Comparison of ENCODE assay signal across 8 cellular contexts in the genomic region with DNA sequence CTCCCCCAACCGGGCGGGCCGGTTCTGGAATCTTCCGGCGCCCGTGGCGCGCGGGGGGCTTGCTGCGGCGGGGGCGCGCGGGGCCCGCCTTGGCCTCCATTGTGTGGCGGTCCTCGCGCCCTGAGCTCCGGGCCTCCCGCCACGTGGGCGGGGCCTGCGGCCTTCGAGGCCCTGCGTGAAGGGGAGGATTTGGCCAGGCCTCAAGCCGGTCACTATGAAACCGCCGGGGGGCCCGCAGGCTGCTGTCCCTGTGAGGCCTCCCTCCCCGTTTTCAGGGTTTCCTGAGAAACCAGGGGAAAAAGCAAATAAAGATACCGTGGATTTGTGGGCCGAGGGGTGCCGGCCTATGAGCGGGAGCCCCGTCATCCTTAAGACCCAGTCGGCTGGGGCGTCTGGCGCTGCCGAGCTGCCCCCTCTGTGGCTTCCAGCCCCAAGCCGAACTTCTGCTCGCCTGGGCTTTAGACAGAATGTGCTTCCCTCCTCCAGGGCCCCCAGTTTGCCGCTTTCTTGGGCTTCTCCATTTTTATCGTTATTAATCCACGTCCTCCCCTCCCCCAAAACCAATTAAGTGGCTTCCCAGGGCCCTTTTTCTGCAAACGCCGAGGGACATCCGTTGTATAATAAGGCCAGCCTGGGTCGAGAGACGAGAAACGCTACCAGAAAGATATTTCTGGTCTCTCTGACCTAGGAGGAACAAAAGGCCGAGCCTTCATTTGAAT. TPM values are rescaled to one million over a fixed set of nuclear protein-coding genes. Genes with fewer than 3 reads are reported as not detected.
DNase-seq lines count a peak whose midpoint lies in the region; ATAC-seq and TF ChIP-seq lines count a peak whose summit lies in the region.

No MANE protein-coding gene starts in this region.

- H3K9ac ChIP-seq in MM.1S (ENCODE audit: low read length) (peak overlapping the region; percentile 100), endodermal cell (ENCODE audit: extremely low read depth, low read length, poor library complexity, severe bottlenecking) (peak overlapping the region; percentile 100)

- H3K9me3 ChIP-seq in MM.1S (replicated peaks; ENCODE audit: insufficient read depth, low read length) (no peaks in the 10 kb centered on the region), endodermal cell (ENCODE audit: control insufficient read depth, low read length) (no peaks in the 10 kb centered on the region)

- 0 out of 2 replicates have a peak overlapping the region, but pooled peaks have one; percentile 82 for H2AFZ ChIP-seq in MM.1S (ENCODE audit: low read length)

- H3K36me3 Mint-ChIP-seq in activated CD4-positive, alpha-beta memory T cell treated with anti-CD3 and anti-CD28 coated beads, Interleukin-2, amount 10 ng/mL, durations not matched to agents 7 days and 5 days (ENCODE audit: low read depth), result peaks cover 67% of the 10 kb centered on the region
- H3K36me3 Mint-ChIP-seq in endodermal cell (ENCODE audit: low read depth), result peaks cover 60% of the 10 kb centered on the region
- peaks cover 36% of the 10 kb centered on the region for H3K36me3 Mint-ChIP-seq in stimulated activated memory B cell treated with anti-CD40 and anti-IgM and Interleukin-4, amounts not matched to agents 10 μg/mL and 1 μg/mL and 100 μg/mL, for 72 hours

- peak; percentile 70 for DNase-seq in EL
- peak; percentile 54 for DNase-seq in MM.1S
- peak; percentile 55 for DNase-seq in activated CD4-positive, alpha-beta memory T cell treated with anti-CD3 and anti-CD28 coated beads, Interleukin-2, amount 10 ng/mL, durations not matched to agents 7 days and 5 days
- DNase-seq in endodermal cell, result peak; percentile 79
- DNase-seq in mesenteric fat pad (ENCODE audit: low spot score), result peak; percentile 89
- no peak for DNase-seq in A172 (ENCODE audit: low spot score)

- H3K27ac ChIP-seq in MM.1S (ENCODE audit: low read length), result peak overlapping the region; percentile 89
- H3K27ac ChIP-seq in endodermal cell (ENCODE audit: low read depth, low read length), result peak overlapping the region; percentile 100

- ATAC-seq in GM21825 (IDR thresholded peaks at IDR 0.05; ENCODE audit: unreplicated experiment), result peak; percentile 20
- ATAC-seq in stimulated activated memory B cell treated with anti-CD40 and anti-IgM and Interleukin-4, amounts not matched to agents 10 μg/mL and 1 μg/mL and 100 μg/mL, for 72 hours, result peak; percentile 63

- H3K36me3 ChIP-seq in MM.1S (replicated peaks; ENCODE audit: insufficient read depth, low read length), result peaks cover 13% of the 10 kb centered on the region
- H3K36me3 ChIP-seq in endodermal cell (ENCODE audit: control insufficient read depth, insufficient read depth, low read length), result peaks cover 67% of the 10 kb centered on the region

- CTCF ChIA-PET in activated CD4-positive, alpha-beta memory T cell treated with anti-CD3 and anti-CD28 coated beads, Interleukin-2, amount 10 ng/mL, durations not matched to agents 7 days and 5 days (lab: Charles Lee), result interaction anchor here (1.0 to 1.9 kb wide), 2 partner anchors 37 to 44 kb away, joined by 3 to 5 read pairs; partner anchors contain the start of gene GAS2L1

- peaks cover 50% of the 10 kb centered on the region for H3K4me1 Mint-ChIP-seq in activated CD4-positive, alpha-beta memory T cell treated with anti-CD3 and anti-CD28 coated beads, Interleukin-2, amount 10 ng/mL, durations not matched to agents 7 days and 5 days
- peaks cover 44% of the 10 kb centered on the region for H3K4me1 Mint-ChIP-seq in endodermal cell
- peaks cover 61% of the 10 kb centered on the region for H3K4me1 Mint-ChIP-seq in stimulated activated memory B cell treated with anti-CD40 and anti-IgM and Interleukin-4, amounts not matched to agents 10 μg/mL and 1 μg/mL and 100 μg/mL, for 72 hours

- H3K4me2 ChIP-seq in MM.1S (ENCODE audit: low read depth, low read length), result peak overlapping the region; percentile 99

- peak overlapping the region; percentile 95 for H3K27ac Mint-ChIP-seq in activated CD4-positive, alpha-beta memory T cell treated with anti-CD3 and anti-CD28 coated beads, Interleukin-2, amount 10 ng/mL, durations not matched to agents 7 days and 5 days
- H3K27ac Mint-ChIP-seq in endodermal cell, result peak overlapping the region; percentile 100
- H3K27ac Mint-ChIP-seq in stimulated activated memory B cell treated with anti-CD40 and anti-IgM and Interleukin-4, amounts not matched to agents 10 μg/mL and 1 μg/mL and 100 μg/mL, for 72 hours, result peak overlapping the region; percentile 98

- H3K4me3 ChIP-seq in MM.1S (ENCODE audit: low read length), result peak overlapping the region; percentile 87
- peak overlapping the region; percentile 99 for H3K4me3 ChIP-seq in endodermal cell (ENCODE audit: low read length)

- H3K27me3 Mint-ChIP-seq in activated CD4-positive, alpha-beta memory T cell treated with anti-CD3 and anti-CD28 coated beads, Interleukin-2, amount 10 ng/mL, durations not matched to agents 7 days and 5 days, result no peaks in the 10 kb centered on the region
- H3K27me3 Mint-ChIP-seq in endodermal cell (ENCODE audit: insufficient read depth), result peaks cover 2% of the 10 kb centered on the region
- H3K27me3 Mint-ChIP-seq in stimulated activated memory B cell treated with anti-CD40 and anti-IgM and Interleukin-4, amounts not matched to agents 10 μg/mL and 1 μg/mL and 100 μg/mL, for 72 hours, result no peaks in the 10 kb centered on the region

- H3K9me2 ChIP-seq in MM.1S (replicated peaks; ENCODE audit: insufficient read depth, low read length), result no peaks in the 10 kb centered on the region

- POLR2A ChIA-PET in activated CD4-positive, alpha-beta memory T cell treated with anti-CD3 and anti-CD28 coated beads, Interleukin-2, amount 10 ng/mL, durations not matched to agents 7 days and 5 days (lab: Charles Lee), result interaction anchor here (0.5 to 6.0 kb wide), 17 partner anchors 8 to 1156 kb away, joined by 3 to 28 read pairs (median 3); partner anchors contain the start of genes CHEK2, EMID1, GAS2L1 and HSCB

- H3K4me1 ChIP-seq in MM.1S (ENCODE audit: low read length), result peaks cover 21% of the 10 kb centered on the region
- H3K4me1 ChIP-seq in endodermal cell (ENCODE audit: control insufficient read depth, insufficient read depth, low read length), result peaks cover 16% of the 10 kb centered on the region

- H3K27me3 ChIP-seq in MM.1S (replicated peaks; ENCODE audit: insufficient read depth, low read length) (no peaks in the 10 kb centered on the region), endodermal cell (ENCODE audit: control insufficient read depth, insufficient read depth, low read length, poor library complexity, severe bottlenecking) (no peaks in the 10 kb centered on the region)

- peak overlapping the region; percentile 94 for H3K4me3 Mint-ChIP-seq in activated CD4-positive, alpha-beta memory T cell treated with anti-CD3 and anti-CD28 coated beads, Interleukin-2, amount 10 ng/mL, durations not matched to agents 7 days and 5 days
- H3K4me3 Mint-ChIP-seq in endodermal cell, result peak overlapping the region; percentile 99
- peak overlapping the region; percentile 84 for H3K4me3 Mint-ChIP-seq in stimulated activated memory B cell treated with anti-CD40 and anti-IgM and Interleukin-4, amounts not matched to agents 10 μg/mL and 1 μg/mL and 100 μg/mL, for 72 hours

- TF ChIP-seq CTCF in MM.1S (IDR thresholded peaks at IDR 0.05; ENCODE audit: low read length) (0 out of 2 replicates have a peak, but pooled peaks have one; percentile 4), endodermal cell (conservative IDR thresholded peaks at IDR 0.05) (no peak)

- H3K9me3 Mint-ChIP-seq in activated CD4-positive, alpha-beta memory T cell treated with anti-CD3 and anti-CD28 coated beads, Interleukin-2, amount 10 ng/mL, durations not matched to agents 7 days and 5 days, result no peaks in the 10 kb centered on the region
- H3K9me3 Mint-ChIP-seq in endodermal cell, result no peaks in the 10 kb centered on the region
- no peaks in the 10 kb centered on the region for H3K9me3 Mint-ChIP-seq in stimulated activated memory B cell treated with anti-CD40 and anti-IgM and Interleukin-4, amounts not matched to agents 10 μg/mL and 1 μg/mL and 100 μg/mL, for 72 hours

- 0% methylated on average over 17 to 51 of the region's 51 CpGs for whole genome bisulfite sequencing in endodermal cell (ENCODE audit: insufficient coverage in 1 of 2, insufficient read length in 1 of 2), 2 experiments

- 0 out of 2 replicates have a peak, but pooled peaks cover 8% of the 10 kb centered on the region for H3F3A ChIP-seq in MM.1S (ENCODE audit: insufficient read depth, low read length)

- peaks cover 47% of the 10 kb centered on the region for H4K20me1 ChIP-seq in MM.1S (ENCODE audit: insufficient read depth, low read length)

- H3K79me2 ChIP-seq in MM.1S (ENCODE audit: low read length), result peaks cover 82% of the 10 kb centered on the region

RNA-seq across cellular contexts. Expression of gene EWSR1, which starts 0.6 kb away (rescaled TPM):
- 100 to 1,000 TPM; 308 to 311 TPM for total RNA-seq in activated CD4-positive, alpha-beta memory T cell treated with anti-CD3 and anti-CD28 coated beads, Interleukin-2, amount 10 ng/mL, durations not matched to agents 7 days and 5 days
- 100 to 1,000 TPM; 295 to 352 TPM for total RNA-seq in endodermal cell
- polyA plus RNA-seq in endodermal cell (2013, experiment 1 of 2), result 394 TPM
- polyA plus RNA-seq in endodermal cell (2013, experiment 2 of 2), result 355 TPM
- 191 TPM for total RNA-seq in mesenteric fat pad
- 146 and 168 TPM in 2 replicates for total RNA-seq in A172 (2014; rRNA removed; shearing (Covaris generic))

RNA-seq across cellular contexts. Expression of gene RHBDD3, which starts 0.9 kb away (rescaled TPM):
- total RNA-seq in activated CD4-positive, alpha-beta memory T cell treated with anti-CD3 and anti-CD28 coated beads, Interleukin-2, amount 10 ng/mL, durations not matched to agents 7 days and 5 days, result 10 to 100 TPM; 27.8 to 28.8 TPM
- total RNA-seq in endodermal cell (10 to 100 TPM; 65.0 to 75.2 TPM), mesenteric fat pad (19.2 TPM)
- polyA plus RNA-seq in endodermal cell (2013, experiment 1 of 2), result 45.2 TPM
- 37.1 TPM for polyA plus RNA-seq in endodermal cell (2013, experiment 2 of 2)
- 15.3 and 19.3 TPM in 2 replicates for total RNA-seq in A172 (2014; rRNA removed; shearing (Covaris generic))

RNA-seq across cellular contexts. Expression of gene GAS2L1, which starts 37.8 kb away (rescaled TPM):
- total RNA-seq in activated CD4-positive, alpha-beta memory T cell treated with anti-CD3 and anti-CD28 coated beads, Interleukin-2, amount 10 ng/mL, durations not matched to agents 7 days and 5 days, result 10 to 100 TPM; 22.5 to 23.4 TPM
- total RNA-seq in endodermal cell (10 to 100 TPM; 22.2 to 24.9 TPM), mesenteric fat pad (36.2 TPM)
- 13.9 TPM for polyA plus RNA-seq in endodermal cell (2013, experiment 1 of 2)
- 14.7 TPM for polyA plus RNA-seq in endodermal cell (2013, experiment 2 of 2)
- total RNA-seq in A172 (2014; rRNA removed; shearing (Covaris generic)), result 27.5 and 32.1 TPM in 2 replicates

RNA-seq across cellular contexts. Expression of gene RASL10A, which starts 46.8 kb away (rescaled TPM):
- under 1 TPM; 0.38 to 0.78 TPM for total RNA-seq in activated CD4-positive, alpha-beta memory T cell treated with anti-CD3 and anti-CD28 coated beads, Interleukin-2, amount 10 ng/mL, durations not matched to agents 7 days and 5 days
- total RNA-seq in endodermal cell (1 to 10 TPM; 1.3 TPM), mesenteric fat pad (1.9 TPM)
- polyA plus RNA-seq in endodermal cell (2013, experiment 1 of 2), result 1.0 TPM
- polyA plus RNA-seq in endodermal cell (2013, experiment 2 of 2), result 1.1 TPM
- total RNA-seq in A172 (2014; rRNA removed; shearing (Covaris generic)), result not detected in 2 replicates
